In genomic region chr11:33161120-33162005, GRCh38 we compare ENCODE assay signal across 8 cellular contexts. TPM values are rescaled to one million over a fixed set of nuclear protein-coding genes. Genes with fewer than 3 reads are reported as not detected.
A peak's percentile ranks its signal among the peaks of the same experiment; 100 is the strongest.
DNase-seq lines count a peak whose midpoint lies in the region; ATAC-seq and TF ChIP-seq lines count a peak whose summit lies in the region.

CSTF3 (minus strand) TSS chr11:33161480; CDS start chr11:33161325, 155 bp downstream.

- TF ChIP-seq CTCF in RWPE2 (IDR thresholded peaks at IDR 0.05; ENCODE audit: poor library complexity, severe bottlenecking) (no peak), fibroblast of lung (conservative IDR thresholded peaks at IDR 0.05 in 1 of 2, IDR thresholded peaks at IDR 0.05 in 1 of 2; ENCODE audit: low read depth in 1 of 2, low read length in 2 of 2) (peak; percentile 32 to 50)

- peak within 1 kb of the TSS; percentile 100 for H3K27ac Mint-ChIP-seq in activated T-helper 2 cell treated with anti-CD3 and anti-CD28 coated beads, Interferon-gamma antibody, Interleukin-2, Interleukin-4, amounts not matched to agents 10 μg/mL and 5 μg/mL and 100 μg/mL, durations not matched to agents 14 hours and 24 hours and 36 hours
- peak within 1 kb of the TSS; percentile 95 to 100 (median 99) for H3K27ac Mint-ChIP-seq in naive thymus-derived CD4-positive, alpha-beta T cell
- peak within 1 kb of the TSS; percentile 99 for H3K27ac Mint-ChIP-seq in stimulated activated naive B cell treated with anti-CD40 and anti-IgM and Interleukin-4, amounts not matched to agents 10 μg/mL and 1 μg/mL and 100 μg/mL, for 72 hours

- CTCF ChIA-PET in naive thymus-derived CD4-positive, alpha-beta T cell (lab: Charles Lee) = interaction anchor here (0.6 to 1.3 kb wide), 6 partner anchors 96 to 581 kb away, joined by 3 to 9 read pairs (median 3); partner anchors contain the start of genes CD59 and HIPK3

- H3K36me3 ChIP-seq in RWPE2 (ENCODE audit: low read depth) (peaks cover 41% of the 10 kb centered on the region), fibroblast of lung (ENCODE audit: control insufficient read depth, insufficient read depth, low read length) (no peaks in the 10 kb centered on the region)
- H3K36me3 ChIP-seq in naive thymus-derived CD4-positive, alpha-beta T cell (ENCODE audit: control insufficient read depth in 2 of 3, insufficient read depth in 3 of 3, low read length in 3 of 3) = peaks cover 0 to 9% (median 0%) of the 10 kb centered on the region in 3 experiments

- peak; percentile 94 for ATAC-seq in RWPE2 (ENCODE audit: low read depth)
- peak; percentile 98 for ATAC-seq in naive thymus-derived CD4-positive, alpha-beta T cell
- peak; percentile 96 to 97 for ATAC-seq in stimulated activated naive B cell treated with anti-CD40 and anti-IgM and Interleukin-4, amounts not matched to agents 10 μg/mL and 1 μg/mL and 100 μg/mL, for 72 hours (replicated peaks)

- H3K4me1 ChIP-seq in RWPE2 (ENCODE audit: insufficient read depth, poor library complexity, severe bottlenecking) = peaks cover 34% of the 10 kb centered on the region
- H3K4me1 ChIP-seq in fibroblast of lung (ENCODE audit: control insufficient read depth, extremely low read depth, insufficient read depth, low read length) = peaks cover 2% of the 10 kb centered on the region
- H3K4me1 ChIP-seq in naive thymus-derived CD4-positive, alpha-beta T cell (ENCODE audit: control insufficient read depth in 2 of 2, insufficient read depth in 2 of 2, low read length in 2 of 2) = peaks cover 11 to 19% of the 10 kb centered on the region in 2 donors

- H3K9me3 Mint-ChIP-seq in activated T-helper 2 cell treated with anti-CD3 and anti-CD28 coated beads, Interferon-gamma antibody, Interleukin-2, Interleukin-4, amounts not matched to agents 10 μg/mL and 5 μg/mL and 100 μg/mL, durations not matched to agents 14 hours and 24 hours and 36 hours = no peaks in the 10 kb centered on the region
- H3K9me3 Mint-ChIP-seq in naive thymus-derived CD4-positive, alpha-beta T cell = peaks cover 0 to 1% (median 0%) of the 10 kb centered on the region in 11 donors
- no peaks in the 10 kb centered on the region for H3K9me3 Mint-ChIP-seq in stimulated activated naive B cell treated with anti-CD40 and anti-IgM and Interleukin-4, amounts not matched to agents 10 μg/mL and 1 μg/mL and 100 μg/mL, for 72 hours

- peak within 1 kb of the TSS; percentile 72 for H3K4me3 ChIP-seq in RWPE2 (ENCODE audit: severe bottlenecking)
- H3K4me3 ChIP-seq in fibroblast of lung (replicated peaks in 1 of 4; ENCODE audit: control extremely low read depth in 1 of 4, insufficient read depth in 1 of 4, low read depth in 3 of 4, low read length in 4 of 4) = peak within 1 kb of the TSS; percentile 69 to 100 (median 84)
- peak within 1 kb of the TSS; percentile 97 for H3K4me3 ChIP-seq in naive thymus-derived CD4-positive, alpha-beta T cell (ENCODE audit: low read length)

- H3K36me3 Mint-ChIP-seq in activated T-helper 2 cell treated with anti-CD3 and anti-CD28 coated beads, Interferon-gamma antibody, Interleukin-2, Interleukin-4, amounts not matched to agents 10 μg/mL and 5 μg/mL and 100 μg/mL, durations not matched to agents 14 hours and 24 hours and 36 hours (ENCODE audit: low read depth) = peaks cover 40% of the 10 kb centered on the region
- H3K36me3 Mint-ChIP-seq in naive thymus-derived CD4-positive, alpha-beta T cell = peaks cover 0 to 15% (median 8%) of the 10 kb centered on the region in 5 donors
- peaks cover 15 to 28% of the 10 kb centered on the region in 2 donors for H3K36me3 Mint-ChIP-seq in stimulated activated naive B cell treated with anti-CD40 and anti-IgM and Interleukin-4, amounts not matched to agents 10 μg/mL and 1 μg/mL and 100 μg/mL, for 72 hours

- H3K4me2 ChIP-seq in fibroblast of lung (ENCODE audit: extremely low read depth, insufficient read depth, low read length) = peak within 1 kb of the TSS; percentile 73

- DNase-seq in ELF-1 (ENCODE audit: low read depth, low spot score) (peak; percentile 100), H4 (ENCODE audit: low spot score) (peak; percentile 99), LoVo (ENCODE audit: low spot score) (peak; percentile 97), RWPE2 (ENCODE audit: low spot score) (peak; percentile 99), fibroblast of lung (ENCODE audit: low read depth in 2 of 2) (peak; percentile 97 to 98)
- peak; percentile 91 for DNase-seq in activated T-helper 2 cell treated with anti-CD3 and anti-CD28 coated beads, Interferon-gamma antibody, Interleukin-2, Interleukin-4, amounts not matched to agents 10 μg/mL and 5 μg/mL and 100 μg/mL, durations not matched to agents 14 hours and 24 hours and 36 hours (ENCODE audit: low spot score)
- peak; percentile 84 to 95 (median 89) for DNase-seq in naive thymus-derived CD4-positive, alpha-beta T cell
- DNase-seq in stimulated activated naive B cell treated with anti-CD40 and anti-IgM and Interleukin-4, amounts not matched to agents 10 μg/mL and 1 μg/mL and 100 μg/mL, for 72 hours = peak; percentile 89

- POLR2A ChIA-PET in naive thymus-derived CD4-positive, alpha-beta T cell (lab: Charles Lee) = interaction anchor here (0.6 to 1.9 kb wide), 7 partner anchors 26 to 1446 kb away, joined by 3 to 5 read pairs (median 4); partner anchors contain the start of gene EIF3M

- peaks cover 35% of the 10 kb centered on the region for H3K4me1 Mint-ChIP-seq in activated T-helper 2 cell treated with anti-CD3 and anti-CD28 coated beads, Interferon-gamma antibody, Interleukin-2, Interleukin-4, amounts not matched to agents 10 μg/mL and 5 μg/mL and 100 μg/mL, durations not matched to agents 14 hours and 24 hours and 36 hours (ENCODE audit: low read depth)
- H3K4me1 Mint-ChIP-seq in naive thymus-derived CD4-positive, alpha-beta T cell = peaks cover 40 to 64% (median 55%) of the 10 kb centered on the region in 7 donors
- H3K4me1 Mint-ChIP-seq in stimulated activated naive B cell treated with anti-CD40 and anti-IgM and Interleukin-4, amounts not matched to agents 10 μg/mL and 1 μg/mL and 100 μg/mL, for 72 hours = peaks cover 19 to 51% of the 10 kb centered on the region in 2 donors

- peaks cover 51% of the 10 kb centered on the region for H3K79me2 ChIP-seq in fibroblast of lung (ENCODE audit: control insufficient read depth, insufficient read depth, low read length)

- intact Hi-C loops in activated T-helper 2 cell treated with anti-CD3 and anti-CD28 coated beads, Interferon-gamma antibody, Interleukin-2, Interleukin-4, amounts not matched to agents 10 μg/mL and 5 μg/mL and 100 μg/mL, durations not matched to agents 14 hours and 24 hours and 36 hours (cut with micrococcal nuclease) = loop anchor here (1.0 to 10.0 kb wide), 4 partner anchors 97 to 543 kb away; partner anchors contain the start of genes C11orf91 and TCP11L1
- intact Hi-C loops in naive thymus-derived CD4-positive, alpha-beta T cell (cut with micrococcal nuclease) = loop anchor here (1.0 to 10.0 kb wide), 21 partner anchors 97 to 1794 kb away; partner anchors contain the start of genes C11orf91 (in 2 of the 2), CD59 (in 2 of the 2), EIF3M (in 2 of the 2) and QSER1 (in 2 of the 2)

- H3K27ac ChIP-seq in RWPE2 (ENCODE audit: poor library complexity, severe bottlenecking) = peak within 1 kb of the TSS; percentile 71
- peak within 1 kb of the TSS; percentile 83 for H3K27ac ChIP-seq in fibroblast of lung (ENCODE audit: insufficient read depth, low read length)
- H3K27ac ChIP-seq in naive thymus-derived CD4-positive, alpha-beta T cell (ENCODE audit: low read depth, low read length) = peak within 1 kb of the TSS; percentile 84

- peak within 1 kb of the TSS; percentile 100 for H3K4me3 Mint-ChIP-seq in activated T-helper 2 cell treated with anti-CD3 and anti-CD28 coated beads, Interferon-gamma antibody, Interleukin-2, Interleukin-4, amounts not matched to agents 10 μg/mL and 5 μg/mL and 100 μg/mL, durations not matched to agents 14 hours and 24 hours and 36 hours (ENCODE audit: low read depth)
- peak within 1 kb of the TSS; percentile 95 to 100 (median 100) for H3K4me3 Mint-ChIP-seq in naive thymus-derived CD4-positive, alpha-beta T cell
- H3K4me3 Mint-ChIP-seq in stimulated activated naive B cell treated with anti-CD40 and anti-IgM and Interleukin-4, amounts not matched to agents 10 μg/mL and 1 μg/mL and 100 μg/mL, for 72 hours = peak within 1 kb of the TSS; percentile 96 to 98

- H3K27me3 ChIP-seq in RWPE2 (ENCODE audit: insufficient read depth, poor library complexity, severe bottlenecking) (no peaks in the 10 kb centered on the region), fibroblast of lung (ENCODE audit: control insufficient read depth, insufficient read depth, low read length) (no peaks in the 10 kb centered on the region)
- no peaks in the 10 kb centered on the region for H3K27me3 ChIP-seq in naive thymus-derived CD4-positive, alpha-beta T cell (ENCODE audit: control insufficient read depth in 2 of 2, insufficient read depth in 2 of 2, low read length in 2 of 2)

- H2AFZ ChIP-seq in fibroblast of lung (ENCODE audit: low read length) = peak within 1 kb of the TSS; percentile 44

- peak within 1 kb of the TSS; percentile 70 for H3K9ac ChIP-seq in fibroblast of lung (ENCODE audit: insufficient read depth, low read length)

- H3K27me3 Mint-ChIP-seq in activated T-helper 2 cell treated with anti-CD3 and anti-CD28 coated beads, Interferon-gamma antibody, Interleukin-2, Interleukin-4, amounts not matched to agents 10 μg/mL and 5 μg/mL and 100 μg/mL, durations not matched to agents 14 hours and 24 hours and 36 hours (ENCODE audit: low read depth) = no peaks in the 10 kb centered on the region
- H3K27me3 Mint-ChIP-seq in naive thymus-derived CD4-positive, alpha-beta T cell = no peaks in the 10 kb centered on the region
- no peaks in the 10 kb centered on the region for H3K27me3 Mint-ChIP-seq in stimulated activated naive B cell treated with anti-CD40 and anti-IgM and Interleukin-4, amounts not matched to agents 10 μg/mL and 1 μg/mL and 100 μg/mL, for 72 hours

- no peaks in the 10 kb centered on the region for H3K9me3 ChIP-seq in RWPE2 (ENCODE audit: severe bottlenecking)
- H3K9me3 ChIP-seq in fibroblast of lung (ENCODE audit: control insufficient read depth, insufficient read depth, low read depth, low read length) = no peaks in the 10 kb centered on the region
- no peaks in the 10 kb centered on the region for H3K9me3 ChIP-seq in naive thymus-derived CD4-positive, alpha-beta T cell (ENCODE audit: control insufficient read depth in 2 of 3, low read length in 3 of 3)

- no peaks in the 10 kb centered on the region for H4K20me1 ChIP-seq in fibroblast of lung (ENCODE audit: control insufficient read depth, extremely low read depth, insufficient read depth, low read length)

RNA-seq across cellular contexts. Expression of gene CSTF3, which starts in this region (rescaled TPM):
- total RNA-seq in H4 (2014; rRNA removed; shearing (Covaris generic)) = 26.9 and 35.1 TPM in 2 replicates
- total RNA-seq in activated T-helper 2 cell treated with anti-CD3 and anti-CD28 coated beads, Interferon-gamma antibody, Interleukin-2, Interleukin-4, amounts not matched to agents 10 μg/mL and 5 μg/mL and 100 μg/mL, durations not matched to agents 14 hours and 24 hours and 36 hours = 34.1 and 38.6 TPM in 2 replicates
- 26.3 and 32.4 TPM in 2 replicates for total RNA-seq in fibroblast of lung
- polyA plus RNA-seq in fibroblast of lung = 27.4 and 34.0 TPM in 2 replicates
- polyA plus RNA-seq in fibroblast of lung (2012) = 28.2 and 34.2 TPM in 2 replicates
- polyA minus RNA-seq in fibroblast of lung (ENCODE audit: low replicate concordance) = 2.6 and 2.9 TPM in 2 replicates
- 10 to 100 TPM; 14.6 to 38.6 (median 28.7) TPM for total RNA-seq in naive thymus-derived CD4-positive, alpha-beta T cell
- polyA plus RNA-seq in naive thymus-derived CD4-positive, alpha-beta T cell = 10 to 100 TPM; 17.8 to 23.7 TPM

Comparison
In these comparisons a context has a peak if more than half of its experiments do, and no peak if none do; other contexts are left out.
1. Peak in every context shown above with its lines: DNase-seq, ATAC-seq, H3K4me3 ChIP-seq and H3K27ac ChIP-seq.